Comparison of ENCODE assay signal across 18 cellular contexts in the genomic region with DNA sequence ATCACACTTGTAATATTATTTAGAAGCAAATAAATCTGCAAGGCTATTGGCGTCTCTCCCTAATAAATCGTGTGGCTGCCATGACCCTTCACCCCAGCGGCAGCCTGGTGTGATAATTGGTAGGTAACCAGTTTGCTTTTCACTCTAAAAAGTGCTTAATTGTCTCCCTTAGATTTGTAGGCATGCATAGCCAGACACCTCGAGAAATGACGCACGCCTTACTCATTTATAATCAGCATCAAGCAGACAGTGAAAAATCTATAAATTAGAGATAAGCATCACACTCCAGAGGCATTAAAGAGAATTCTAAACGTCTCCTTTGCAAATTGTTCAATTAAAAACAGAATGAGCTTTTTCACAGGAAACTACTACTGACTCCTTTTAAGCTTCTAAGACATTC.
A peak's percentile ranks its signal among the peaks of the same experiment; 100 is the strongest.
DNase-seq lines count a peak whose midpoint lies in the region; ATAC-seq and TF ChIP-seq lines count a peak whose summit lies in the region.
"Had no signal": no experiment of that assay in that cellular context is flagged by ENCODE, and none has a peak within 500 bp of the region (broad histone marks: within the 10 kb centered on the region; RNA-seq: fewer than 3 reads in every experiment).

No MANE protein-coding gene starts in this region.

- H3K9me3 ChIP-seq in HUES64 (ENCODE audit: insufficient read depth, low read depth, low read length) (no peaks in the 10 kb centered on the region), mesodermal cell (ENCODE audit: control insufficient read depth, low read length) (no peaks in the 10 kb centered on the region), gastroesophageal sphincter (no peaks in the 10 kb centered on the region)
- H3K9me3 ChIP-seq: tibial nerve had no signal

- no peak overlapping the region for H3K9ac ChIP-seq in HUES64 (ENCODE audit: low read depth, low read length)

- H3K4me1 ChIP-seq in HUES64 (ENCODE audit: insufficient read depth, low read length) (peaks cover 26% of the 10 kb centered on the region), mesodermal cell (ENCODE audit: control insufficient read depth, insufficient read depth, low read length, poor library complexity, severe bottlenecking) (peaks cover 12% of the 10 kb centered on the region), gastroesophageal sphincter (peaks cover 0 to 24% (median 0%) of the 10 kb centered on the region in 3 donors)
- H3K4me1 ChIP-seq: tibial nerve had no signal

- 75% methylated on average over 7 of the region's 7 CpGs for WGBS in HUES64
- 61 to 85% methylated on average over 2 to 4 of the region's 7 CpGs for WGBS in mesodermal cell (ENCODE audit: insufficient coverage in 2 of 2), 2 experiments
- WGBS in gastroesophageal sphincter (ENCODE audit: low coverage in 1 of 2), 2 donors: 72 to 73% methylated on average over 4 to 7 of the region's 7 CpGs

- TF ChIP-seq CTCF in gastroesophageal sphincter (IDR thresholded peaks at IDR 0.05): no peak

- H3K36me3 ChIP-seq in HUES64 (ENCODE audit: insufficient read depth, low read length): no peaks in the 10 kb centered on the region
- no peaks in the 10 kb centered on the region for H3K36me3 ChIP-seq in mesodermal cell (ENCODE audit: control insufficient read depth, insufficient read depth, low read length)
- no peaks in the 10 kb centered on the region for H3K36me3 ChIP-seq in gastroesophageal sphincter
- H3K36me3 ChIP-seq: tibial nerve had no signal

- H3K4me3 ChIP-seq in HUES64 (ENCODE audit: low read length): no peak overlapping the region
- no peak overlapping the region for H3K4me3 ChIP-seq in mesodermal cell (ENCODE audit: extremely low read depth, insufficient read depth, low read length, poor library complexity, severe bottlenecking)
- no peak overlapping the region for H3K4me3 ChIP-seq in gastroesophageal sphincter
- H3K4me3 ChIP-seq: tibial nerve had no signal

- ATAC-seq in gastroesophageal sphincter (no peak), GM18858 (IDR thresholded peaks at IDR 0.05; ENCODE audit: unreplicated experiment) (no peak)
- ATAC-seq: sciatic nerve, T-helper 17 cell had no signal

- H3K27me3 ChIP-seq in HUES64 (ENCODE audit: insufficient read depth, low read length): no peaks in the 10 kb centered on the region
- no peaks in the 10 kb centered on the region for H3K27me3 ChIP-seq in gastroesophageal sphincter
- H3K27me3 ChIP-seq: tibial nerve had no signal

- H3K27ac ChIP-seq in HUES64 (ENCODE audit: low read depth, low read length) (peak overlapping the region; percentile 50; the same call in 1 of the 2 replicates), mesodermal cell (ENCODE audit: low read depth, low read length, severe bottlenecking) (peak overlapping the region; percentile 42), gastroesophageal sphincter (no peak overlapping the region)
- H3K27ac ChIP-seq: tibial nerve had no signal

- TF ChIP-seq POLR2A in gastroesophageal sphincter (IDR thresholded peaks at IDR 0.05): no peak

- DNase-seq in ELR (ENCODE audit: low read depth) (peak; percentile 8), astrocyte of the hippocampus (ENCODE audit: low read depth, low spot score) (peak; percentile 49)
- no peak for DNase-seq in stimulated activated naive CD4-positive, alpha-beta T cell (lab: John Stamatoyannopoulos, UW)
- DNase-seq: activated CD4-positive, alpha-beta T cell treated with anti-CD3 and anti-CD28 coated beads for 48 hours; activated naive CD4-positive, alpha-beta T cell treated with anti-CD3 and anti-CD28 coated beads for 36 hours; cortex of kidney; Kasumi-1; NCI-H1048; NCI-H2081 treated with DMSO at 0.1 percent for 48 hours; NCI-H446 treated with DMSO at 0.1 percent for 48 hours; stimulated activated CD4-positive, alpha-beta T cell treated with anti-CD3 and anti-CD28 coated beads, Interleukin-15, amount 100 ng/mL, for 24 hours; T-helper 17 cell had no signal

- TF ChIP-seq EP300 in gastroesophageal sphincter (IDR thresholded peaks at IDR 0.05): no peak

Comparison
In these comparisons a context has a peak if more than half of its experiments do, and no peak if none do; other contexts are left out.
1. DNase-seq: peak in ELR (single experiment) and astrocyte of the hippocampus (single experiment); none in stimulated activated naive CD4-positive, alpha-beta T cell (0 of 6).
2. H3K27ac ChIP-seq: peak in HUES64 (single experiment) and mesodermal cell (single experiment); none in gastroesophageal sphincter (0 of 4).